In genomic region chr4:95547708-95548471, GRCh38 we compare ENCODE assay signal across 8 cellular contexts. TPM values are rescaled to one million over a fixed set of nuclear protein-coding genes. Genes with fewer than 3 reads are reported as not detected.
DNase-seq lines count a peak whose midpoint lies in the region; ATAC-seq and TF ChIP-seq lines count a peak whose summit lies in the region.

No MANE protein-coding gene starts in this region.

- no peaks in the 10 kb centered on the region for H3K4me1 ChIP-seq in mucosa of stomach (ENCODE audit: control insufficient read depth, insufficient read depth, low read length)

- no peaks in the 10 kb centered on the region for H3K9me3 ChIP-seq in mucosa of stomach (ENCODE audit: control insufficient read depth, low read length)

- TF ChIP-seq CTCF in epithelial cell of proximal tubule (conservative IDR thresholded peaks at IDR 0.05; ENCODE audit: low read depth, low read length) (no peak), type B pancreatic cell (conservative IDR thresholded peaks at IDR 0.05) (peak; percentile 12)

- H3K4me1 Mint-ChIP-seq in activated naive CD8-positive, alpha-beta T cell (ENCODE audit: low read depth): peaks cover 17% of the 10 kb centered on the region
- peaks cover 18% of the 10 kb centered on the region for H3K4me1 Mint-ChIP-seq in activated naive CD8-positive, alpha-beta T cell treated with anti-CD3 and anti-CD28 coated beads, Interleukin-2, amount 50 U/mL, for 24 hours
- peaks cover 30% of the 10 kb centered on the region for H3K4me1 Mint-ChIP-seq in type B pancreatic cell (ENCODE audit: unreplicated experiment)

- peak overlapping the region; percentile 46 for H3K4me3 Mint-ChIP-seq in activated naive CD8-positive, alpha-beta T cell
- H3K4me3 Mint-ChIP-seq in activated naive CD8-positive, alpha-beta T cell treated with anti-CD3 and anti-CD28 coated beads, Interleukin-2, amount 50 U/mL, for 24 hours: no peak overlapping the region
- peak overlapping the region; percentile 93 for H3K4me3 Mint-ChIP-seq in type B pancreatic cell

- no peak for DNase-seq in activated naive CD8-positive, alpha-beta T cell treated with anti-CD3 and anti-CD28 coated beads, Interleukin-2, amount 50 U/mL, for 24 hours
- DNase-seq in epithelial cell of proximal tubule (ENCODE audit: low read depth) (no peak), type B pancreatic cell (ENCODE audit: extremely low spot score, unreplicated experiment) (no peak), middle frontal gyrus (ENCODE audit: extremely low spot score, low spot score) (no peak), NCI-H2029 treated with DMSO at 0.1 percent for 48 hours (lab: John Stamatoyannopoulos, UW) (no peak)

- H3K36me3 Mint-ChIP-seq in activated naive CD8-positive, alpha-beta T cell: no peaks in the 10 kb centered on the region
- H3K36me3 Mint-ChIP-seq in activated naive CD8-positive, alpha-beta T cell treated with anti-CD3 and anti-CD28 coated beads, Interleukin-2, amount 50 U/mL, for 24 hours (ENCODE audit: low read depth): no peaks in the 10 kb centered on the region
- H3K36me3 Mint-ChIP-seq in type B pancreatic cell: peaks cover 17% of the 10 kb centered on the region

- peak overlapping the region; percentile 66 for H3K4me3 ChIP-seq in epithelial cell of proximal tubule (ENCODE audit: low read depth, low read length)
- H3K4me3 ChIP-seq in mucosa of stomach (ENCODE audit: low read length): no peak overlapping the region

- H3K36me3 ChIP-seq in mucosa of stomach (ENCODE audit: control insufficient read depth, insufficient read depth, low read length): no peaks in the 10 kb centered on the region

- H3K9me3 Mint-ChIP-seq in activated naive CD8-positive, alpha-beta T cell (ENCODE audit: low read depth): no peaks in the 10 kb centered on the region
- H3K9me3 Mint-ChIP-seq in activated naive CD8-positive, alpha-beta T cell treated with anti-CD3 and anti-CD28 coated beads, Interleukin-2, amount 50 U/mL, for 24 hours: no peaks in the 10 kb centered on the region
- H3K9me3 Mint-ChIP-seq in type B pancreatic cell: no peaks in the 10 kb centered on the region

- peaks cover 33% of the 10 kb centered on the region for H3K27me3 ChIP-seq in mucosa of stomach (ENCODE audit: control insufficient read depth, insufficient read depth, low read length)

- peak overlapping the region; percentile 31 for H3K9ac ChIP-seq in mucosa of stomach (ENCODE audit: low read length)

- ATAC-seq in activated naive CD8-positive, alpha-beta T cell treated with anti-CD3 and anti-CD28 coated beads, Interleukin-2, amount 50 U/mL, for 24 hours: no peak
- no peak for ATAC-seq in HG03025 (IDR thresholded peaks at IDR 0.05; ENCODE audit: low FRiP score, unreplicated experiment)

- peaks cover 39% of the 10 kb centered on the region for H3K27me3 Mint-ChIP-seq in activated naive CD8-positive, alpha-beta T cell
- peaks cover 48% of the 10 kb centered on the region for H3K27me3 Mint-ChIP-seq in activated naive CD8-positive, alpha-beta T cell treated with anti-CD3 and anti-CD28 coated beads, Interleukin-2, amount 50 U/mL, for 24 hours
- H3K27me3 Mint-ChIP-seq in type B pancreatic cell: peaks cover 70% of the 10 kb centered on the region

- no peak overlapping the region for H3K27ac Mint-ChIP-seq in activated naive CD8-positive, alpha-beta T cell
- H3K27ac Mint-ChIP-seq in activated naive CD8-positive, alpha-beta T cell treated with anti-CD3 and anti-CD28 coated beads, Interleukin-2, amount 50 U/mL, for 24 hours: no peak overlapping the region
- peak overlapping the region; percentile 44 for H3K27ac Mint-ChIP-seq in type B pancreatic cell

RNA-seq across cellular contexts. Expression of gene UNC5C, which starts 0.9 kb away (rescaled TPM):
- total RNA-seq in epithelial cell of proximal tubule (0.72 and 2.2 TPM in 2 replicates), type B pancreatic cell (ENCODE audit: low replicate concordance) (20.5 and 95.0 TPM in 2 replicates)
